ENCODE assay signal across 25 cellular contexts in genomic region chr5:149773245-149774095, GRCh38. TPM values are rescaled to one million over a fixed set of nuclear protein-coding genes. Genes with fewer than 3 reads are reported as not detected.
DNase-seq lines count a peak whose midpoint lies in the region; ATAC-seq and TF ChIP-seq lines count a peak whose summit lies in the region.
"Had no signal": no experiment of that assay in that cellular context is flagged by ENCODE, and none has a peak within 500 bp of the region (broad histone marks: within the 10 kb centered on the region; RNA-seq: fewer than 3 reads in every experiment).

No MANE protein-coding gene starts in this region.

- DNase-seq in heart left ventricle (peak in 1 of 5 donors; percentile 28), cardiac septum (ENCODE audit: low spot score) (no peak), type B pancreatic cell (ENCODE audit: extremely low spot score, unreplicated experiment) (no peak), SHP77 (lab: John Stamatoyannopoulos, UW) (no peak)
- DNase-seq: activated CD4-positive, alpha-beta T cell treated with anti-CD3 and anti-CD28 coated beads, Interleukin-2, amount 10 ng/mL, durations not matched to agents 7 days and 5 days; activated CD8-positive, alpha-beta memory T cell treated with anti-CD3 and anti-CD28 coated beads, Interleukin-2, amount 50 U/mL, for 4 hours; brain microvascular endothelial cell; COR-L47; dermis blood vessel endothelial cell; DND-41; foreskin melanocyte; left cardiac atrium; NCI-H1105 treated with DMSO at 0.1 percent for 48 hours; NCI-H2107; NCI-H774 had no signal

- intact Hi-C loops in heart left ventricle (cut with DNase I) (loop anchor here in 2 of 10 donors (5.0 to 10.0 kb wide), 3 partner anchors 36 to 54 kb away; no protein-coding TSS in a partner anchor), cardiac septum (cut with DNase I) (no loop called here)

- no peak overlapping the region for H3K4me3 ChIP-seq in heart left ventricle
- H3K4me3 ChIP-seq in esophagus (ENCODE audit: low read depth in 1 of 2, low read length in 2 of 2): no peak overlapping the region
- H3K4me3 ChIP-seq in muscle layer of duodenum (ENCODE audit: low read depth in 1 of 2, low read length in 2 of 2): no peak overlapping the region
- H3K4me3 ChIP-seq: SJSA1 had no signal

- H3K27ac ChIP-seq in heart left ventricle: peak overlapping the region in 10 of 12 donors; percentile 21 to 87 (median 56)
- H3K27ac ChIP-seq in esophagus (ENCODE audit: low read depth in 2 of 2, low read length in 1 of 2): peak overlapping the region; percentile 75 to 85
- peak overlapping the region; percentile 31 for H3K27ac ChIP-seq in muscle layer of duodenum (ENCODE audit: low read length)
- H3K27ac ChIP-seq: brain microvascular endothelial cell, neutrophil, SJSA1 had no signal

- TF ChIP-seq CTCF in heart left ventricle (IDR thresholded peaks at IDR 0.05): no peak
- no peak for TF ChIP-seq CTCF in type B pancreatic cell (conservative IDR thresholded peaks at IDR 0.05)

- H3K9me3 Mint-ChIP-seq in type B pancreatic cell: peaks cover 4% of the 10 kb centered on the region

- H3K36me3 ChIP-seq in heart left ventricle (no peaks in the 10 kb centered on the region), esophagus (ENCODE audit: control insufficient read depth in 2 of 2, insufficient read depth in 2 of 2, low read length in 1 of 2) (no peaks in the 10 kb centered on the region), muscle layer of duodenum (ENCODE audit: control insufficient read depth in 1 of 2, insufficient read depth in 2 of 2, low read length in 2 of 2) (no peaks in the 10 kb centered on the region)
- H3K36me3 ChIP-seq: brain microvascular endothelial cell, neutrophil, SJSA1 had no signal

- H3K27me3 ChIP-seq in heart left ventricle: no peaks in the 10 kb centered on the region
- H3K27me3 ChIP-seq in esophagus (ENCODE audit: control insufficient read depth in 1 of 2, insufficient read depth in 2 of 2, low read length in 2 of 2): no peaks in the 10 kb centered on the region
- H3K27me3 ChIP-seq in muscle layer of duodenum (ENCODE audit: low read depth, low read length): no peaks in the 10 kb centered on the region
- H3K27me3 ChIP-seq: brain microvascular endothelial cell, neutrophil, SJSA1 had no signal

- no peaks in the 10 kb centered on the region for H3K27me3 Mint-ChIP-seq in type B pancreatic cell
- H3K27me3 Mint-ChIP-seq: activated CD4-positive, alpha-beta T cell treated with anti-CD3 and anti-CD28 coated beads, Interleukin-2, amount 10 ng/mL, durations not matched to agents 7 days and 5 days; B cell had no signal

- no peak for TF ChIP-seq POLR2A in heart left ventricle (IDR thresholded peaks at IDR 0.05)

- peaks cover 5% of the 10 kb centered on the region for H3K36me3 Mint-ChIP-seq in type B pancreatic cell
- H3K36me3 Mint-ChIP-seq: mesothelial cell of epicardium had no signal

- H3K4me1 ChIP-seq in heart left ventricle (peaks cover 4 to 93% (median 62%) of the 10 kb centered on the region in 12 donors), esophagus (ENCODE audit: control insufficient read depth in 2 of 2, insufficient read depth in 2 of 2, low read length in 1 of 2) (peaks cover 9 to 41% of the 10 kb centered on the region in 2 donors), muscle layer of duodenum (ENCODE audit: control insufficient read depth in 1 of 2, insufficient read depth in 2 of 2, low read length in 2 of 2) (peaks cover 17 to 57% of the 10 kb centered on the region in 2 donors)
- H3K4me1 ChIP-seq: SJSA1 had no signal

- WGBS in heart left ventricle, 4 donors: 32 to 39% (median 35%) methylated on average over 15 of the region's 15 CpGs
- 71% methylated on average over 15 of the region's 15 CpGs for WGBS in esophagus, 2 donors

- peak overlapping the region; percentile 71 for H3K4me3 Mint-ChIP-seq in type B pancreatic cell
- H3K4me3 Mint-ChIP-seq: activated CD4-positive, alpha-beta T cell treated with anti-CD3 and anti-CD28 coated beads, Interleukin-2, amount 10 ng/mL, durations not matched to agents 7 days and 5 days; B cell; mesothelial cell of epicardium; T-helper 1 cell treated with Interleukin-12 subunit alpha and Interleukin-12 subunit beta and Interleukin-4 antibody, amounts not matched to agents 30 μg/mL and 1 μg/mL, for 36 hours had no signal

- H3K27ac Mint-ChIP-seq in type B pancreatic cell: peak overlapping the region; percentile 79
- H3K27ac Mint-ChIP-seq: activated CD4-positive, alpha-beta T cell treated with anti-CD3 and anti-CD28 coated beads, Interleukin-2, amount 10 ng/mL, durations not matched to agents 7 days and 5 days; mesothelial cell of epicardium; T-helper 1 cell treated with Interleukin-12 subunit alpha and Interleukin-12 subunit beta and Interleukin-4 antibody, amounts not matched to agents 30 μg/mL and 1 μg/mL, for 36 hours had no signal

- ATAC-seq in heart left ventricle: peak in 2 of 4 donors; percentile 3 to 8
- ATAC-seq in GM18858 (IDR thresholded peaks at IDR 0.05; ENCODE audit: unreplicated experiment): no peak
- no peak for ATAC-seq in GM19452 (IDR thresholded peaks at IDR 0.05; ENCODE audit: unreplicated experiment)
- ATAC-seq: HepG2 had no signal

- H3K9me3 ChIP-seq in heart left ventricle (peaks cover 0 to 9% (median 0%) of the 10 kb centered on the region in 12 donors), esophagus (ENCODE audit: control insufficient read depth in 2 of 2, insufficient read depth in 1 of 2, low read depth in 1 of 2, low read length in 1 of 2) (no peaks in the 10 kb centered on the region), muscle layer of duodenum (ENCODE audit: control insufficient read depth in 1 of 2, low read length in 2 of 2) (no peaks in the 10 kb centered on the region)
- H3K9me3 ChIP-seq: neutrophil had no signal

- H3K4me1 Mint-ChIP-seq in type B pancreatic cell (ENCODE audit: unreplicated experiment): peaks cover 29% of the 10 kb centered on the region

RNA-seq across cellular contexts. Expression of gene PPARGC1B, which starts 43.4 kb away (rescaled TPM):
- total RNA-seq in heart left ventricle: 10 to 100 TPM; 17.8 to 34.3 (median 24.4) TPM
- polyA plus RNA-seq in heart left ventricle: 10 to 100 TPM in 1 of 2 donors, 1 to 10 TPM in 1; 5.0 to 12.8 TPM
- 18.9 TPM for total RNA-seq in cardiac septum
- 1 to 10 TPM; 2.0 to 3.8 TPM for polyA plus RNA-seq in esophagus
- total RNA-seq in type B pancreatic cell (ENCODE audit: low replicate concordance): 5.4 and 8.5 TPM in 2 replicates
